ENCODE assay signal across 8 cellular contexts in the genomic region with DNA sequence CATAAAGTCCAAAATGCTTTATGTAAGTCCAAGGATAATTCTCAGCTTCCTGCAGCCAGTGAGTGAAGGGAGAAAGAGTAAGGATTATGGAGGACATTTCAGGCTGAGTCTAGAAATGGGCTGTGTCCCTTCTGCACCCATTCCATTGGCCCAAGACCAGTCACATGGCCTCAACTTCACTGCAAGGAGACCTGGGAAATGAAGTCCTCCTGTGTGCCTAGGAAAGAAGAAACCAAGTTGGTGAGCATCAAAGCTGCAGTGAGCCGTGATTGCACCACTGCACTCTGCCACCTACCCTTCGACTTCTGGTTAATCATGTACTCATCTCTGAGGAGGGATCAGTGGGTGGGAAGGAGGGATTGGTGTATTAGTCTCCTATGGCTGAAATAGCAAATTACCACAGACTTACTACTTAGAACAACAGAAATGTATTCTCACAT. TPM values are rescaled to one million over a fixed set of nuclear protein-coding genes. Genes with fewer than 3 reads are reported as not detected.
A peak's percentile ranks its signal among the peaks of the same experiment; 100 is the strongest.
DNase-seq lines count a peak whose midpoint lies in the region; ATAC-seq and TF ChIP-seq lines count a peak whose summit lies in the region.

No MANE protein-coding gene starts in this region.

- H3K4me3 ChIP-seq in spleen, result peak overlapping the region in 1 of 8 donors; percentile 18

- no peak for TF ChIP-seq POLR2A in spleen (IDR thresholded peaks at IDR 0.05)

- no peak overlapping the region for H3K27ac Mint-ChIP-seq in mesothelial cell of epicardium

- H3K4me1 Mint-ChIP-seq in mesothelial cell of epicardium, result no peaks in the 10 kb centered on the region

- 25 to 35% (median 26%) methylated on average over 2 of the region's 2 CpGs for WGBS in spleen, 5 donors

- H3K4me3 Mint-ChIP-seq in mesothelial cell of epicardium, result no peak overlapping the region

- peaks cover 6 to 97% (median 89%) of the 10 kb centered on the region in 6 donors for H3K4me1 ChIP-seq in spleen

- intact Hi-C loops in spleen (cut with DNase I; ENCODE audit: low total_unique reads), result no loop called here

- DNase-seq in NCI-H1417 (lab: John Stamatoyannopoulos, UW) (peak in 2 of 3 experiments; percentile 5 to 29), NCI-H1417 treated with DMSO at 0.1 percent for 48 hours (lab: John Stamatoyannopoulos, UW) (no peak), OCI-M1 (lab: John Stamatoyannopoulos, UW) (peak; percentile 87), foreskin melanocyte (peak; percentile 33), spleen (peak; percentile 91), mesothelial cell of epicardium (ENCODE audit: low spot score in 2 of 2, unreplicated experiment in 2 of 2) (no peak)
- DNase-seq in activated T-cell treated with anti-CD3 and anti-CD28 coated beads, Interleukin-2, amount 50 U/mL, for 48 hours, result peak; percentile 68 to 70

- peaks cover 3% of the 10 kb centered on the region for H3K36me3 Mint-ChIP-seq in mesothelial cell of epicardium

- H3K27me3 ChIP-seq in spleen (replicated peaks in 1 of 7), result no peaks in the 10 kb centered on the region

- peaks cover 0 to 20% (median 0%) of the 10 kb centered on the region in 6 donors for H3K36me3 ChIP-seq in spleen

- no peaks in the 10 kb centered on the region for H3K9me3 ChIP-seq in spleen

- no peaks in the 10 kb centered on the region for H3K27me3 Mint-ChIP-seq in mesothelial cell of epicardium (ENCODE audit: low read depth)

- ATAC-seq in HG03097 (IDR thresholded peaks at IDR 0.05; ENCODE audit: low FRiP score, unreplicated experiment), result peak; percentile 41

- no peak for TF ChIP-seq CTCF in spleen (IDR thresholded peaks at IDR 0.05 in 8 of 11, conservative IDR thresholded peaks at IDR 0.05 in 3 of 11)
- no peak for TF ChIP-seq CTCF in mesothelial cell of epicardium (IDR thresholded peaks at IDR 0.05; ENCODE audit: unreplicated experiment)

- no peaks in the 10 kb centered on the region for H3K9me3 Mint-ChIP-seq in mesothelial cell of epicardium

- peak overlapping the region in 6 of 8 donors; percentile 6 to 95 (median 88) for H3K27ac ChIP-seq in spleen

RNA-seq across cellular contexts. Expression of gene CD37, which starts 3.6 kb away (rescaled TPM):
- total RNA-seq in spleen, result 100 to 1,000 TPM; 297 to 516 (median 398) TPM
- polyA plus RNA-seq in spleen, result 100 to 1,000 TPM; 401 to 452 (median 405) TPM
- total RNA-seq in mesothelial cell of epicardium, result not detected in 3 replicates

RNA-seq across cellular contexts. Expression of gene SLC6A16, which starts 6.6 kb away (rescaled TPM):
- total RNA-seq in spleen, result 1 to 10 TPM; 2.1 to 6.9 (median 5.0) TPM
- polyA plus RNA-seq in spleen, result 1 to 10 TPM; 2.7 to 5.0 (median 2.7) TPM
- 5.6 to 6.1 TPM (median 5.8 TPM) in 3 replicates for total RNA-seq in mesothelial cell of epicardium

RNA-seq across cellular contexts. Expression of gene TEAD2, which starts 30.6 kb away (rescaled TPM):
- total RNA-seq in spleen (10 to 100 TPM in 6 of 7 donors, 1 to 10 TPM in 1; 8.9 to 24.7 (median 15.8) TPM), mesothelial cell of epicardium (168 to 170 TPM (median 169 TPM) in 3 replicates)
- polyA plus RNA-seq in spleen, result 1 to 10 TPM; 5.8 to 8.4 (median 5.8) TPM

RNA-seq across cellular contexts. Expression of gene DKKL1, which starts 32.0 kb away (rescaled TPM):
- total RNA-seq in spleen (under 1 TPM in 2 of 7 donors, not detected in 5; 0.57 to 0.79 TPM), mesothelial cell of epicardium (8.6 to 9.9 TPM (median 8.7 TPM) in 3 replicates)
- polyA plus RNA-seq in spleen, result 1 to 10 TPM in 1 of 3 donors, under 1 TPM in 1, not detected in 1; 0.57 to 1.1 TPM

RNA-seq across cellular contexts. Expression of gene KASH5, which starts 56.4 kb away (rescaled TPM):
- under 1 TPM in 1 of 7 donors, not detected in 6; 0.41 TPM for total RNA-seq in spleen
- polyA plus RNA-seq in spleen, result under 1 TPM; 0.11 to 0.32 (median 0.19) TPM
- not detected in 3 replicates for total RNA-seq in mesothelial cell of epicardium

Comparison
In these comparisons a context has a peak if more than half of its experiments do, and no peak if none do; other contexts are left out.
1. DNase-seq: peak in NCI-H1417 (2 of 3), OCI-M1 (single experiment), activated T-cell treated with anti-CD3 and anti-CD28 coated beads, Interleukin-2, amount 50 U/mL, for 48 hours (2 of 2), foreskin melanocyte (single experiment) and spleen (single experiment); none in NCI-H1417 treated with DMSO at 0.1 percent for 48 hours (single experiment) and mesothelial cell of epicardium (0 of 2).
2. RNA of gene CD37, which starts 3.6 kb away (total RNA-seq): 297 to 516 TPM in spleen; not detected in mesothelial cell of epicardium; every median in the first group is over 100 times any median in the second.